24 cellular contexts compared by ENCODE assay signal in genomic region chrX:133633162-133633561, GRCh38.
"Had no signal": no experiment of that assay in that cellular context is flagged by ENCODE, and none has a peak within 500 bp of the region (broad histone marks: within the 10 kb centered on the region; RNA-seq: fewer than 3 reads in every experiment).

No MANE protein-coding gene starts in this region.

- H3K9ac ChIP-seq: parathyroid adenoma had no signal

- H3K36me3 ChIP-seq: esophagus squamous epithelium, heart left ventricle, right atrium auricular region, suprapubic skin, tibial artery had no signal

- ATAC-seq: heart left ventricle; naive thymus-derived CD4-positive, alpha-beta T cell had no signal

- H3K79me2 ChIP-seq: parathyroid adenoma had no signal

- H3K9me3 ChIP-seq: esophagus squamous epithelium, heart left ventricle, right atrium auricular region, suprapubic skin, tibial artery had no signal

- H3K4me3 ChIP-seq: esophagus squamous epithelium, heart left ventricle, right atrium auricular region, suprapubic skin, tibial artery had no signal

- H3K27me3 ChIP-seq: esophagus squamous epithelium, right atrium auricular region, suprapubic skin, tibial artery had no signal

- DNase-seq: activated CD4-positive, alpha-beta T cell treated with anti-CD3 and anti-CD28 coated beads for 4 hours; activated CD4-positive, alpha-beta T cell treated with anti-CD3 and anti-CD28 coated beads, Interleukin-2, amount 50 U/mL, for 4 hours; activated CD8-positive, alpha-beta memory T cell treated with anti-CD3 and anti-CD28 coated beads for 24 hours; activated CD8-positive, alpha-beta memory T cell treated with anti-CD3 and anti-CD28 coated beads, Interleukin-2, amount 50 U/mL, for 4 hours; activated gamma-delta T cell; activated naive CD4-positive, alpha-beta T cell treated with anti-CD3 and anti-CD28 coated beads, Interleukin-2, amount 10 ng/mL, durations not matched to agents 7 days and 5 days; activated naive CD8-positive, alpha-beta T cell treated with anti-CD3 and anti-CD28 coated beads, Interleukin-2, amount 10 ng/mL, durations not matched to agents 7 days and 5 days; activated T-cell treated with anti-CD3 and anti-CD28 coated beads, Interleukin-2, amount 50 U/mL, for 1 hour; amniotic stem cell; endodermal cell; esophagus squamous epithelium; heart left ventricle; hypothalamus; immature natural killer cell; midbrain; naive thymus-derived CD4-positive, alpha-beta T cell; nucleus accumbens; stimulated activated CD4-positive, alpha-beta T cell treated with anti-CD3 and anti-CD28 coated beads, Interleukin-15, amount 100 ng/mL, for 24 hours; stimulated activated naive CD4-positive, alpha-beta T cell; tibial artery had no signal

- H2AFZ ChIP-seq: parathyroid adenoma had no signal

- H3K27ac ChIP-seq: esophagus squamous epithelium, heart left ventricle, parathyroid adenoma, right atrium auricular region, suprapubic skin, tibial artery, VCaP had no signal

- H3K4me1 ChIP-seq: esophagus squamous epithelium, parathyroid adenoma, right atrium auricular region, suprapubic skin had no signal
